Comparison of ENCODE assay signal across 1 cellular context in the genomic region with DNA sequence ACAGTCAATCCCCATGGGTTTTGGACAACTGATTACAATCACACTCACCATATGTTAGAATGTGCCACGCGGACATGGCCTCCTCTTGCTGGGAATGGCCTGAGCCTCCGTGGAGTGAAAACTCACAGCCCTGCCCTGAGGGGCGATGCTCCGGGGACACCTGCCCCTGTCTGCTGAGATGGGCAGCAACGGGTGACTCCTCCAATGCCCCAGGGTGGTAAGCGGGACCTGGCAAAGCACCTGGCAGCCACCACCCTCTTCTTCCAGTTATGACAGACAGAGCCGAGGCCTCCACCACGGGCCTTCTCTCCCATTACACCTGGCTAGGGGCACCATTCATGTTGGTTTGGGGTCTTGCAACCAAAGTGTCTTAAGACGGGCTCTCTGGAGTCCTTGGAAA.
TF ChIP-seq lines count a peak whose summit lies in the region.

No MANE protein-coding gene starts in this region.

TF ChIP-seq in IMR-90, 13 proteins besides CTCF, POLR2A, EP300 and RAD21:
- TF ChIP-seq MAFK (IDR thresholded peaks at IDR 0.05; ENCODE audit: low read depth, low read length) (no peak), ELK1 (IDR thresholded peaks at IDR 0.05; ENCODE audit: borderline replicate concordance, low read depth, low read length) (no peak), SMC3 (IDR thresholded peaks at IDR 0.05; ENCODE audit: low read depth, low read length) (no peak), CHD1 (IDR thresholded peaks at IDR 0.05; ENCODE audit: low read depth, low read length) (no peak), MXI1 (IDR thresholded peaks at IDR 0.05; ENCODE audit: borderline replicate concordance, low read depth, low read length) (no peak), CEBPB (IDR thresholded peaks at IDR 0.05; ENCODE audit: low read depth, low read length) (no peak), FOS (IDR thresholded peaks at IDR 0.05; ENCODE audit: low read depth, low read length) (no peak), BHLHE40 (IDR thresholded peaks at IDR 0.05; ENCODE audit: low read depth, low read length) (no peak), NFE2L2 (IDR thresholded peaks at IDR 0.05; ENCODE audit: low read depth, low read length) (no peak), RCOR1 (IDR thresholded peaks at IDR 0.05; ENCODE audit: insufficient replicate concordance, low read length) (no peak)
- TF ChIP-seq, protein P1, sequence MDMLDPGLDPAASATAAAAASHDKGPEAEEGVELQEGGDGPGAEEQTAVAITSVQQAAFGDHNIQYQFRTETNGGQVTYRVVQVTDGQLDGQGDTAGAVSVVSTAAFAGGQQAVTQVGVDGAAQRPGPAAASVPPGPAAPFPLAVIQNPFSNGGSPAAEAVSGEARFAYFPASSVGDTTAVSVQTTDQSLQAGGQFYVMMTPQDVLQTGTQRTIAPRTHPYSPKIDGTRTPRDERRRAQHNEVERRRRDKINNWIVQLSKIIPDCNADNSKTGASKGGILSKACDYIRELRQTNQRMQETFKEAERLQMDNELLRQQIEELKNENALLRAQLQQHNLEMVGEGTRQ (IDR thresholded peaks at IDR 0.05; ENCODE audit: low read depth, low read length), result no peak
